ENCODE assay signal across 8 cellular contexts in the genomic region with DNA sequence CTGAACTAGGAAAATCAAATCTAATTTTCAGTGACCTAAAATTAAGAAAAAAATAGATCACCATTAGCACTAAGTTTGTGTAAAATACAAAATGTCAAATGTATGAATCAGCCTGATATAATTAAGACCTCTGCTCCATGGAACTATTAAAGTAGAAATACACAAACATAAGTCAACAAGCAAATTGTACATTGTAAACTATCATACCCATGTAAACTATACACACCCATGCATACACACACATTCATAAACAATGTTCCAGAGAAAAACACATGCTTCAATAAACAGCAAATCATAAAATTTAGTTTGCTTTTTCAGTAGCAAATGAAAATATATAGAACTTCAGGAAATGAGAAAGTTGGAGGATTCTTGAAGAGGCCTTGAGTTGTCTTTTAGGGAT.
"Had no signal": no experiment of that assay in that cellular context is flagged by ENCODE, and none has a peak within 500 bp of the region (broad histone marks: within the 10 kb centered on the region; RNA-seq: fewer than 3 reads in every experiment).

No MANE protein-coding gene starts in this region.

- ATAC-seq: GM12878 had no signal

- DNase-seq: GDM1, GF-D8 had no signal

- FAIRE-seq: G401.6, GM12878, GM12891, GM12892, GM18507, GM19239 had no signal

- H3K4me3 ChIP-seq: GM12878 had no signal
